10 cellular contexts compared by ENCODE assay signal in genomic region chr3:46090161-46090591, GRCh38.
DNase-seq lines count a peak whose midpoint lies in the region; ATAC-seq lines count a peak whose summit lies in the region.
"Had no signal": no experiment of that assay in that cellular context is flagged by ENCODE, and none has a peak within 500 bp of the region (broad histone marks: within the 10 kb centered on the region; RNA-seq: fewer than 3 reads in every experiment).

No MANE protein-coding gene starts in this region.

- H3K36me3 ChIP-seq in GM23248 (ENCODE audit: low read depth) (no peaks in the 10 kb centered on the region), muscle layer of duodenum (ENCODE audit: control insufficient read depth in 1 of 2, insufficient read depth in 2 of 2, low read length in 2 of 2) (no peaks in the 10 kb centered on the region)
- H3K36me3 ChIP-seq: neural progenitor cell had no signal

- no peaks in the 10 kb centered on the region for H4K20me1 ChIP-seq in GM23248 (ENCODE audit: insufficient read depth)

- WGBS in GM23248 (ENCODE audit: low coverage in 1 of 2, low lambda C conversion rate in 2 of 2, missing lambda C conversion rate in 2 of 2), 2 experiments, result 46 to 48% methylated on average over 4 of the region's 4 CpGs

- DNase-seq in COLO829 (ENCODE audit: low spot score) (peak; percentile 61), GM23248 (peak; percentile 73), SW480 (ENCODE audit: low spot score) (peak; percentile 78), SKM-1 (lab: John Stamatoyannopoulos, UW; ENCODE audit: unreplicated experiment) (no peak), NCI-H2029 (lab: John Stamatoyannopoulos, UW) (no peak)
- DNase-seq: DMS 273 treated with DMSO at 0.1 percent for 48 hours had no signal

- H3K4me3 ChIP-seq in GM23248, result no peak overlapping the region
- H3K4me3 ChIP-seq in muscle layer of duodenum (ENCODE audit: low read depth in 1 of 2, low read length in 2 of 2), result no peak overlapping the region
- H3K4me3 ChIP-seq: neural progenitor cell had no signal

- no peaks in the 10 kb centered on the region for H3K9me3 ChIP-seq in GM23248 (ENCODE audit: low read depth)
- H3K9me3 ChIP-seq in muscle layer of duodenum (ENCODE audit: control insufficient read depth in 1 of 2, low read length in 2 of 2), result no peaks in the 10 kb centered on the region

- H2AFZ ChIP-seq in GM23248, result no peak overlapping the region
- H2AFZ ChIP-seq: neural progenitor cell had no signal

- peak overlapping the region; percentile 71 for H3K27ac ChIP-seq in GM23248
- H3K27ac ChIP-seq in muscle layer of duodenum (ENCODE audit: low read length), result peak overlapping the region; percentile 65
- H3K27ac ChIP-seq: neural progenitor cell had no signal

- no peaks in the 10 kb centered on the region for H3K27me3 ChIP-seq in GM23248 (replicated peaks; ENCODE audit: insufficient read depth)
- H3K27me3 ChIP-seq in muscle layer of duodenum (ENCODE audit: low read depth, low read length), result no peaks in the 10 kb centered on the region
- H3K27me3 ChIP-seq: neural progenitor cell had no signal

- H3K9me2 ChIP-seq in GM23248 (ENCODE audit: insufficient read depth), result no peaks in the 10 kb centered on the region

- peak overlapping the region; percentile 24; the same call in 1 of the 2 replicates for H3K9ac ChIP-seq in GM23248
- H3K9ac ChIP-seq: neural progenitor cell had no signal

- ATAC-seq in GM21526 (IDR thresholded peaks at IDR 0.05; ENCODE audit: low FRiP score, unreplicated experiment) (no peak), GM21717 (IDR thresholded peaks at IDR 0.05; ENCODE audit: unreplicated experiment) (no peak)

- peaks cover 7% of the 10 kb centered on the region for H3F3A ChIP-seq in GM23248 (ENCODE audit: insufficient read depth)

- H3K4me2 ChIP-seq in GM23248 (ENCODE audit: unreplicated experiment), result peak overlapping the region; percentile 17
- H3K4me2 ChIP-seq: neural progenitor cell had no signal

- in situ Hi-C loops in GM23248 (cut with MboI), result loop anchor here (25.0 kb wide), 1 partner anchor 578 kb away; no protein-coding TSS in a partner anchor

- H3K79me2 ChIP-seq in GM23248 (ENCODE audit: insufficient read depth), result no peaks in the 10 kb centered on the region

- H3K4me1 ChIP-seq in GM23248 (ENCODE audit: insufficient read depth), result peaks cover 17% of the 10 kb centered on the region
- peaks cover 0 to 5% of the 10 kb centered on the region in 2 donors for H3K4me1 ChIP-seq in muscle layer of duodenum (ENCODE audit: control insufficient read depth in 1 of 2, insufficient read depth in 2 of 2, low read length in 2 of 2)
- H3K4me1 ChIP-seq: neural progenitor cell had no signal

Comparison
In these comparisons a context has a peak if more than half of its experiments do, and no peak if none do; other contexts are left out.
1. DNase-seq: peak in COLO829 (single experiment), GM23248 (single experiment) and SW480 (single experiment); none in SKM-1 (single experiment) and NCI-H2029 (single experiment).